20 cellular contexts compared by ENCODE assay signal in genomic region chr13:98664924-98665637, GRCh38.
A peak's percentile ranks its signal among the peaks of the same experiment; 100 is the strongest.
DNase-seq lines count a peak whose midpoint lies in the region; ATAC-seq, FAIRE-seq and TF ChIP-seq lines count a peak whose summit lies in the region.
"Had no signal": no experiment of that assay in that cellular context is flagged by ENCODE, and none has a peak within 500 bp of the region (broad histone marks: within the 10 kb centered on the region; RNA-seq: fewer than 3 reads in every experiment).

No MANE protein-coding gene starts in this region.

- no peak overlapping the region for H3K4me3 ChIP-seq in bronchial epithelial cell (ENCODE audit: low read depth, low read length)
- H3K4me3 ChIP-seq: prostate gland, upper lobe of left lung had no signal

- no peak for TF ChIP-seq CTCF in bronchial epithelial cell (IDR thresholded peaks at IDR 0.05; ENCODE audit: insufficient read depth, low read length, severe bottlenecking)

- ATAC-seq in activated naive CD8-positive, alpha-beta T cell treated with anti-CD3 and anti-CD28 coated beads, Interleukin-2, amount 50 U/mL, for 24 hours = no peak
- ATAC-seq in GM18519 (IDR thresholded peaks at IDR 0.05; ENCODE audit: low FRiP score, unreplicated experiment) (no peak), GM21526 (IDR thresholded peaks at IDR 0.05; ENCODE audit: low FRiP score, unreplicated experiment) (no peak), HG03460 (IDR thresholded peaks at IDR 0.05; ENCODE audit: unreplicated experiment) (no peak), HG03039 (IDR thresholded peaks at IDR 0.05; ENCODE audit: unreplicated experiment) (no peak)
- ATAC-seq: natural killer cell treated with Interleukin-12 subunit alpha and Interleukin-12 subunit beta and Interleukin-15 and Interleukin-18, amount 100 ng/mL, for 72 hours had no signal

- peaks cover 23% of the 10 kb centered on the region for H3K4me1 Mint-ChIP-seq in activated naive CD8-positive, alpha-beta T cell treated with anti-CD3 and anti-CD28 coated beads, Interleukin-2, amount 50 U/mL, for 24 hours
- H3K4me1 Mint-ChIP-seq in activated naive CD8-positive, alpha-beta T cell treated with anti-CD3 and anti-CD28 coated beads for 36 hours = peaks cover 19% of the 10 kb centered on the region

- no peak for DNase-seq in activated naive CD8-positive, alpha-beta T cell treated with anti-CD3 and anti-CD28 coated beads, Interleukin-2, amount 50 U/mL, for 24 hours
- no peak for DNase-seq in activated naive CD8-positive, alpha-beta T cell treated with anti-CD3 and anti-CD28 coated beads for 36 hours
- DNase-seq in HT-29 (ENCODE audit: low spot score) (peak; percentile 45), bronchial epithelial cell (ENCODE audit: low read depth) (no peak)
- DNase-seq: activated CD8-positive, alpha-beta T cell treated with anti-CD3 and anti-CD28 coated beads for 36 hours; activated T-cell treated with anti-CD3 and anti-CD28 coated beads, Interleukin-2, amount 50 U/mL, for 72 hours; CD4-positive, alpha-beta T cell; H7; mesenchymal stem cell; NCI-H187 treated with DMSO at 0.1 percent for 48 hours; Right ventricle myocardium superior; stimulated activated naive CD4-positive, alpha-beta T cell; T-helper 1 cell; upper lobe of left lung had no signal

- no peaks in the 10 kb centered on the region for H3K9me3 Mint-ChIP-seq in activated naive CD8-positive, alpha-beta T cell treated with anti-CD3 and anti-CD28 coated beads, Interleukin-2, amount 50 U/mL, for 24 hours
- no peaks in the 10 kb centered on the region for H3K9me3 Mint-ChIP-seq in activated naive CD8-positive, alpha-beta T cell treated with anti-CD3 and anti-CD28 coated beads for 36 hours
- H3K9me3 Mint-ChIP-seq: activated CD8-positive, alpha-beta T cell treated with anti-CD3 and anti-CD28 coated beads for 36 hours; activated T-cell treated with anti-CD3 and anti-CD28 coated beads, Interleukin-2, amount 50 U/mL, for 72 hours; CD4-positive, alpha-beta T cell; natural killer cell treated with Interleukin-12 subunit alpha and Interleukin-12 subunit beta and Interleukin-15 and Interleukin-18, amount 100 ng/mL, for 72 hours had no signal

- no peaks in the 10 kb centered on the region for H3K27me3 ChIP-seq in bronchial epithelial cell (ENCODE audit: control insufficient read depth, insufficient read depth, low read length)
- H3K27me3 ChIP-seq: upper lobe of left lung had no signal

- no peaks in the 10 kb centered on the region for H3K36me3 Mint-ChIP-seq in activated naive CD8-positive, alpha-beta T cell treated with anti-CD3 and anti-CD28 coated beads, Interleukin-2, amount 50 U/mL, for 24 hours (ENCODE audit: low read depth)
- no peaks in the 10 kb centered on the region for H3K36me3 Mint-ChIP-seq in activated naive CD8-positive, alpha-beta T cell treated with anti-CD3 and anti-CD28 coated beads for 36 hours
- H3K36me3 Mint-ChIP-seq: natural killer cell treated with Interleukin-12 subunit alpha and Interleukin-12 subunit beta and Interleukin-15 and Interleukin-18, amount 100 ng/mL, for 72 hours had no signal

- FAIRE-seq in bronchial epithelial cell (lab: Jason Lieb, UNC) = peak; percentile 62

- H3K36me3 ChIP-seq in bronchial epithelial cell (ENCODE audit: control insufficient read depth, insufficient read depth, low read length) = no peaks in the 10 kb centered on the region
- H3K36me3 ChIP-seq: prostate gland, upper lobe of left lung had no signal

- no peak overlapping the region for H3K4me3 Mint-ChIP-seq in activated naive CD8-positive, alpha-beta T cell treated with anti-CD3 and anti-CD28 coated beads, Interleukin-2, amount 50 U/mL, for 24 hours
- no peak overlapping the region for H3K4me3 Mint-ChIP-seq in activated naive CD8-positive, alpha-beta T cell treated with anti-CD3 and anti-CD28 coated beads for 36 hours
- H3K4me3 Mint-ChIP-seq: activated CD8-positive, alpha-beta T cell treated with anti-CD3 and anti-CD28 coated beads for 36 hours; CD4-positive, alpha-beta T cell; natural killer cell treated with Interleukin-12 subunit alpha and Interleukin-12 subunit beta and Interleukin-15 and Interleukin-18, amount 100 ng/mL, for 72 hours had no signal

- H3K27ac Mint-ChIP-seq in activated naive CD8-positive, alpha-beta T cell treated with anti-CD3 and anti-CD28 coated beads, Interleukin-2, amount 50 U/mL, for 24 hours = peak overlapping the region; percentile 20
- no peak overlapping the region for H3K27ac Mint-ChIP-seq in activated naive CD8-positive, alpha-beta T cell treated with anti-CD3 and anti-CD28 coated beads for 36 hours
- H3K27ac Mint-ChIP-seq: activated CD8-positive, alpha-beta T cell treated with anti-CD3 and anti-CD28 coated beads for 36 hours; activated T-cell treated with anti-CD3 and anti-CD28 coated beads, Interleukin-2, amount 50 U/mL, for 72 hours; CD4-positive, alpha-beta T cell; natural killer cell treated with Interleukin-12 subunit alpha and Interleukin-12 subunit beta and Interleukin-15 and Interleukin-18, amount 100 ng/mL, for 72 hours had no signal

- H3K27me3 Mint-ChIP-seq in activated naive CD8-positive, alpha-beta T cell treated with anti-CD3 and anti-CD28 coated beads, Interleukin-2, amount 50 U/mL, for 24 hours = peaks cover 7% of the 10 kb centered on the region
- H3K27me3 Mint-ChIP-seq in activated naive CD8-positive, alpha-beta T cell treated with anti-CD3 and anti-CD28 coated beads for 36 hours = no peaks in the 10 kb centered on the region
- H3K27me3 Mint-ChIP-seq: activated CD8-positive, alpha-beta T cell treated with anti-CD3 and anti-CD28 coated beads for 36 hours; CD4-positive, alpha-beta T cell had no signal
